9 cellular contexts compared by ENCODE assay signal in genomic region chr11:63531074-63531792, GRCh38. TPM values are rescaled to one million over a fixed set of nuclear protein-coding genes. Genes with fewer than 3 reads are reported as not detected.
A peak's percentile ranks its signal among the peaks of the same experiment; 100 is the strongest.
DNase-seq lines count a peak whose midpoint lies in the region; ATAC-seq and TF ChIP-seq lines count a peak whose summit lies in the region.
"Not testable (repeated sequence)": the region's sequence is repeated elsewhere in the genome, so short reads cannot be mapped to it uniquely, and the experiment has no call there.
"Had no signal": no experiment of that assay in that cellular context is flagged by ENCODE, and none has a peak within 500 bp of the region (broad histone marks: within the 10 kb centered on the region; RNA-seq: fewer than 3 reads in every experiment).

No MANE protein-coding gene starts in this region.

- H3K4me3 Mint-ChIP-seq in activated CD4-positive, alpha-beta T cell treated with anti-CD3 and anti-CD28 coated beads, Interleukin-2, amount 10 ng/mL, durations not matched to agents 7 days and 5 days, result peak overlapping the region; percentile 34
- not testable (repeated sequence) for H3K4me3 Mint-ChIP-seq in stimulated activated naive B cell treated with anti-CD40 and anti-IgM and Interleukin-4, amounts not matched to agents 10 μg/mL and 1 μg/mL and 100 μg/mL, for 72 hours

- H3K4me3 ChIP-seq in kidney epithelial cell (ENCODE audit: low read depth, low read length), result not testable (repeated sequence)

- H3K36me3 ChIP-seq in kidney epithelial cell (ENCODE audit: control insufficient read depth, insufficient read depth, low read length), result not testable (repeated sequence)

- H3K27me3 Mint-ChIP-seq in activated CD4-positive, alpha-beta T cell treated with anti-CD3 and anti-CD28 coated beads, Interleukin-2, amount 10 ng/mL, durations not matched to agents 7 days and 5 days, result not testable (repeated sequence)
- peaks cover 0 to 12% of the 10 kb centered on the region in 2 donors for H3K27me3 Mint-ChIP-seq in stimulated activated naive B cell treated with anti-CD40 and anti-IgM and Interleukin-4, amounts not matched to agents 10 μg/mL and 1 μg/mL and 100 μg/mL, for 72 hours

- ATAC-seq in GM21360 (IDR thresholded peaks at IDR 0.05; ENCODE audit: unreplicated experiment), result peak; percentile 78
- ATAC-seq in HG03342 (IDR thresholded peaks at IDR 0.05; ENCODE audit: unreplicated experiment), result peak; percentile 81
- ATAC-seq in stimulated activated naive B cell treated with anti-CD40 and anti-IgM and Interleukin-4, amounts not matched to agents 10 μg/mL and 1 μg/mL and 100 μg/mL, for 72 hours (replicated peaks), result peak; percentile 94 to 97

- not testable (repeated sequence) for H3K27me3 ChIP-seq in kidney epithelial cell (ENCODE audit: control insufficient read depth, insufficient read depth, low read length)

- H3K36me3 Mint-ChIP-seq in activated CD4-positive, alpha-beta T cell treated with anti-CD3 and anti-CD28 coated beads, Interleukin-2, amount 10 ng/mL, durations not matched to agents 7 days and 5 days (ENCODE audit: low read depth); stimulated activated naive B cell treated with anti-CD40 and anti-IgM and Interleukin-4, amounts not matched to agents 10 μg/mL and 1 μg/mL and 100 μg/mL, for 72 hours: not testable (repeated sequence)

- peak overlapping the region; percentile 81 for H3K27ac Mint-ChIP-seq in activated CD4-positive, alpha-beta T cell treated with anti-CD3 and anti-CD28 coated beads, Interleukin-2, amount 10 ng/mL, durations not matched to agents 7 days and 5 days
- H3K27ac Mint-ChIP-seq in stimulated activated naive B cell treated with anti-CD40 and anti-IgM and Interleukin-4, amounts not matched to agents 10 μg/mL and 1 μg/mL and 100 μg/mL, for 72 hours, result not testable (repeated sequence)

- CTCF ChIA-PET in activated CD4-positive, alpha-beta T cell treated with anti-CD3 and anti-CD28 coated beads, Interleukin-2, amount 10 ng/mL, durations not matched to agents 7 days and 5 days (lab: Charles Lee), result interaction anchor here (1.2 kb wide), 1 partner anchor 20 kb away, joined by 3 read pairs; no protein-coding TSS in a partner anchor

- TF ChIP-seq CTCF in kidney epithelial cell (IDR thresholded peaks at IDR 0.05; ENCODE audit: insufficient read depth, low read length, poor library complexity, severe bottlenecking), result not testable (repeated sequence)

- H3K4me1 Mint-ChIP-seq in activated CD4-positive, alpha-beta T cell treated with anti-CD3 and anti-CD28 coated beads, Interleukin-2, amount 10 ng/mL, durations not matched to agents 7 days and 5 days, result peaks cover 67% of the 10 kb centered on the region
- peaks cover 11 to 20% of the 10 kb centered on the region in 2 donors for H3K4me1 Mint-ChIP-seq in stimulated activated naive B cell treated with anti-CD40 and anti-IgM and Interleukin-4, amounts not matched to agents 10 μg/mL and 1 μg/mL and 100 μg/mL, for 72 hours

- POLR2A ChIA-PET in activated CD4-positive, alpha-beta T cell treated with anti-CD3 and anti-CD28 coated beads, Interleukin-2, amount 10 ng/mL, durations not matched to agents 7 days and 5 days (lab: Charles Lee), result not testable (repeated sequence)

- not testable (repeated sequence) for H3K9me3 Mint-ChIP-seq in activated CD4-positive, alpha-beta T cell treated with anti-CD3 and anti-CD28 coated beads, Interleukin-2, amount 10 ng/mL, durations not matched to agents 7 days and 5 days; stimulated activated naive B cell treated with anti-CD40 and anti-IgM and Interleukin-4, amounts not matched to agents 10 μg/mL and 1 μg/mL and 100 μg/mL, for 72 hours

- DNase-seq in DMS 273 (lab: John Stamatoyannopoulos, UW; ENCODE audit: unreplicated experiment), result peak; percentile 52
- DNase-seq in NOMO-1 treated with DMSO at 0.1 percent for 48 hours (lab: John Stamatoyannopoulos, UW; ENCODE audit: unreplicated experiment), result peak; percentile 16
- peak; percentile 86 for DNase-seq in activated CD4-positive, alpha-beta T cell treated with anti-CD3 and anti-CD28 coated beads, Interleukin-2, amount 10 ng/mL, durations not matched to agents 7 days and 5 days
- peak; percentile 84 for DNase-seq in central memory CD4-positive, alpha-beta T cell
- peak; percentile 84 for DNase-seq in kidney epithelial cell (ENCODE audit: low read depth)
- DNase-seq in stimulated activated naive B cell treated with anti-CD40 and anti-IgM and Interleukin-4, amounts not matched to agents 10 μg/mL and 1 μg/mL and 100 μg/mL, for 72 hours, result not testable (repeated sequence)

RNA-seq across cellular contexts. Expression of gene PLAAT4, which starts 5.4 kb away (rescaled TPM):
- 100 to 1,000 TPM; 136 to 137 TPM for total RNA-seq in activated CD4-positive, alpha-beta T cell treated with anti-CD3 and anti-CD28 coated beads, Interleukin-2, amount 10 ng/mL, durations not matched to agents 7 days and 5 days
- 14.1 and 14.7 TPM in 2 replicates for total RNA-seq in kidney epithelial cell

RNA-seq across cellular contexts. Expression of gene LGALS12, which starts 25.3 kb away (rescaled TPM):
- not detected for total RNA-seq in activated CD4-positive, alpha-beta T cell treated with anti-CD3 and anti-CD28 coated beads, Interleukin-2, amount 10 ng/mL, durations not matched to agents 7 days and 5 days
- total RNA-seq in kidney epithelial cell, result not detected in 2 replicates

RNA-seq across cellular contexts. Expression of gene PLAAT2, which starts 31.9 kb away (rescaled TPM):
- under 1 TPM in 1 of 2 experiments, not detected in 1; 0.29 TPM for total RNA-seq in activated CD4-positive, alpha-beta T cell treated with anti-CD3 and anti-CD28 coated beads, Interleukin-2, amount 10 ng/mL, durations not matched to agents 7 days and 5 days
- total RNA-seq in kidney epithelial cell, result not detected in 2 replicates
- total RNA-seq: cardiac septum had no signal

RNA-seq across cellular contexts. Expression of gene PLAAT5, which starts 40.3 kb away (rescaled TPM):
- not detected for total RNA-seq in activated CD4-positive, alpha-beta T cell treated with anti-CD3 and anti-CD28 coated beads, Interleukin-2, amount 10 ng/mL, durations not matched to agents 7 days and 5 days
- 0.14 and 0.17 TPM in 2 replicates for total RNA-seq in kidney epithelial cell
